ENCODE assay signal across 8 cellular contexts in the genomic region with DNA sequence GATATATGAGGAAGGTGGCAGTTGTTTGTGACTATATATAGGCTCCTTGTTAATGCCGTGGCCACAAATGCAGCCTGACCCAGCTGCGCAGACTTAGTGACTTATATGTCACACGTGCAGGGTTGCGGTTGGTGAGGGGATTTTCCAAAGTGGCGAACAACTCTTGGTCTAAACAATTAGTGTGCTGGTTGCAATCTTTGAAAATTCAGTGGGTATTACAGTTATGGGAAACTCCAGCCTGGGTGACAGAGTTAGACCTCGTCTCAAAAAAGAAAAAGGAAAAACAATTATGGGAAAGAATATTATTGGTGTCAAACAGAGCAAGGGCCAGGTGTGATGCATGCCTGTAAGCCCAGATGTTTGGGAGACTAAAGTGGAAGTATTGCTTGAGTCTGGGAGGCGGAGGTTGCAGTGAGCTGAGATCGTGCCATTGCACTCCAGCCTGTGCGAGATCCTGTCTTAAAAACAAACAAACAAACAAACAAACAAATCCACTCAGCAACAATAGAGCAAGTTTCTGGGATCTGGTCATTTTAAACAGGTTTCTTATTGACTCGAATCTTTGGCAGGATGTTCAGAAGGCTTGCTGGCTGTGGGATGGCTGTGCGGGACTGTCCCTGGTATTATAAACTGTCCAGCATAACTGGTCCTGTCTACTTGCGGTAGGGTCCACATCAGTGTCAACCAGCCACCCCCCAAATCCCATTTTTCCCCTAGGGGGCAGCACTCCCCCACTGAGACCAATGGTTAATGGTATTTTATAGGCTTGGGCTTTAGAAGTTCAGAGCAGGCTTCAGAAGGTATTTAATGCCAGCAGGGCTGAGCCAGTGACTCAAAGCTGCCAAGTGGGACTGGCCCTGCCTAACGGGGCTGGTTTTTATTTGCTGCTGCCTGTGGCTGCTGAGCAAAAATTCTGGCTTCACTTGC. TPM values are rescaled to one million over a fixed set of nuclear protein-coding genes. Genes with fewer than 3 reads are reported as not detected.
A peak's percentile ranks its signal among the peaks of the same experiment; 100 is the strongest.
DNase-seq lines count a peak whose midpoint lies in the region; ATAC-seq and TF ChIP-seq lines count a peak whose summit lies in the region.

No MANE protein-coding gene starts in this region.

- H3K9me3 Mint-ChIP-seq in activated T-cell treated with anti-CD3 and anti-CD28 coated beads, Interleukin-2, amount 50 U/mL, for 4 hours, result no peaks in the 10 kb centered on the region

- no peak overlapping the region for H3K4me3 ChIP-seq in Panc1 (ENCODE audit: low read depth in 2 of 2, low read length in 2 of 2)
- no peak overlapping the region for H3K4me3 ChIP-seq in fibroblast of mammary gland (ENCODE audit: control insufficient read depth, low read depth, low read length)
- H3K4me3 ChIP-seq in tibial artery, result no peak overlapping the region

- peak; percentile 80; the same call in 1 of the 2 replicates for TF ChIP-seq CTCF in Panc1 (IDR thresholded peaks at IDR 0.05)
- peak; percentile 78 for TF ChIP-seq CTCF in fibroblast of mammary gland (conservative IDR thresholded peaks at IDR 0.05; ENCODE audit: control insufficient read depth, insufficient read depth, low read depth, low read length)
- peak; percentile 49 to 54 for TF ChIP-seq CTCF in tibial artery (IDR thresholded peaks at IDR 0.05)

- CTCF ChIA-PET in Panc1 (lab: Charles Lee), result no interaction called here

- ATAC-seq in GM19468 (IDR thresholded peaks at IDR 0.05; ENCODE audit: extremely low read depth, unreplicated experiment) (peak; percentile 73), Panc1 (peak; percentile 84)
- ATAC-seq in activated T-cell treated with anti-CD3 and anti-CD28 coated beads, Interleukin-2, amount 50 U/mL, for 4 hours, result peak; percentile 82 to 89

- in situ Hi-C loops in Panc1 (cut with HindIII; ENCODE audit: low pct_unique_long_range_greater_than_20kb, low sequenced_read_pairs), result no loop called here

- BruUV-seq in Panc1 (replicated peaks; lab: Mats Ljungman, UMichigan), result TSS peak; percentile 83

- H3K36me3 Mint-ChIP-seq in activated T-cell treated with anti-CD3 and anti-CD28 coated beads, Interleukin-2, amount 50 U/mL, for 4 hours (ENCODE audit: insufficient read depth), result peaks cover 13% of the 10 kb centered on the region

- H3K27ac ChIP-seq in Panc1 (ENCODE audit: low read length) (no peak overlapping the region), tibial artery (no peak overlapping the region)

- no peaks in the 10 kb centered on the region for H3K27me3 Mint-ChIP-seq in activated T-cell treated with anti-CD3 and anti-CD28 coated beads, Interleukin-2, amount 50 U/mL, for 4 hours (ENCODE audit: low read depth)

- peaks cover 3% of the 10 kb centered on the region; the same call in 1 of the 2 replicates for H3K36me3 ChIP-seq in Panc1 (ENCODE audit: control insufficient read depth, insufficient read depth, low read length)
- H3K36me3 ChIP-seq in tibial artery, result peaks cover 0 to 35% (median 13%) of the 10 kb centered on the region in 3 donors

- POLR2A ChIA-PET in Panc1 (lab: Charles Lee), result no interaction called here

- no peaks in the 10 kb centered on the region for H3K9me3 ChIP-seq in Panc1 (ENCODE audit: control insufficient read depth, insufficient read depth, low read depth, low read length)
- no peaks in the 10 kb centered on the region for H3K9me3 ChIP-seq in tibial artery

- H3K4me3 Mint-ChIP-seq in activated T-cell treated with anti-CD3 and anti-CD28 coated beads, Interleukin-2, amount 50 U/mL, for 4 hours, result peak overlapping the region; percentile 29

- no peaks in the 10 kb centered on the region for H3K4me1 ChIP-seq in Panc1 (ENCODE audit: control insufficient read depth, insufficient read depth, low read length)
- H3K4me1 ChIP-seq in tibial artery, result peaks cover 0 to 3% (median 0%) of the 10 kb centered on the region in 4 donors

- H3K4me1 Mint-ChIP-seq in activated T-cell treated with anti-CD3 and anti-CD28 coated beads, Interleukin-2, amount 50 U/mL, for 4 hours (ENCODE audit: low read depth), result peaks cover 15% of the 10 kb centered on the region

- peak; percentile 71 for DNase-seq in DMS53 (lab: John Stamatoyannopoulos, UW)
- peak; percentile 24 for DNase-seq in HS-5 (ENCODE audit: low read depth)
- no peak for DNase-seq in Panc1 (ENCODE audit: low read depth, low spot score)
- DNase-seq in activated T-cell treated with anti-CD3 and anti-CD28 coated beads, Interleukin-2, amount 50 U/mL, for 4 hours, result peak; percentile 62
- peak; percentile 81 for DNase-seq in fibroblast of mammary gland (ENCODE audit: low read depth)
- peak; percentile 42 for DNase-seq in occipital lobe (lab: John Stamatoyannopoulos, UW)
- DNase-seq in tibial artery, result peak; percentile 62 to 73

- intact Hi-C loops in Panc1 (cut with micrococcal nuclease; ENCODE audit: unreplicated experiment), result no loop called here
- intact Hi-C loops in tibial artery (cut with DNase I; ENCODE audit: low total_unique reads), result no loop called here

- H3K27me3 ChIP-seq in Panc1 (ENCODE audit: control insufficient read depth, insufficient read depth, low read length) (no peaks in the 10 kb centered on the region), tibial artery (no peaks in the 10 kb centered on the region)

RNA-seq across cellular contexts. Expression of gene RELB, which starts 15.4 kb away (rescaled TPM):
- total RNA-seq in Panc1 (2021; ENCODE audit: unreplicated experiment), result 28.1 TPM
- polyA plus RNA-seq in Panc1 (2012; ENCODE audit: insufficient read length), result 31.5 TPM
- 100 to 1,000 TPM; 128 to 137 (median 129) TPM for total RNA-seq in activated T-cell treated with anti-CD3 and anti-CD28 coated beads, Interleukin-2, amount 50 U/mL, for 4 hours
- 0.62 TPM for total RNA-seq in occipital lobe

RNA-seq across cellular contexts. Expression of gene CLASRP, which starts 22.2 kb away (rescaled TPM):
- total RNA-seq in Panc1 (2021; ENCODE audit: unreplicated experiment) (72.4 TPM), occipital lobe (3.9 TPM)
- 67.6 TPM for polyA plus RNA-seq in Panc1 (2012; ENCODE audit: insufficient read length)
- 100 to 1,000 TPM; 111 to 114 (median 114) TPM for total RNA-seq in activated T-cell treated with anti-CD3 and anti-CD28 coated beads, Interleukin-2, amount 50 U/mL, for 4 hours

RNA-seq across cellular contexts. Expression of gene ZNF296, which starts 59.6 kb away (rescaled TPM):
- 6.7 TPM for total RNA-seq in Panc1 (2021; ENCODE audit: unreplicated experiment)
- 8.6 TPM for polyA plus RNA-seq in Panc1 (2012; ENCODE audit: insufficient read length)
- total RNA-seq in activated T-cell treated with anti-CD3 and anti-CD28 coated beads, Interleukin-2, amount 50 U/mL, for 4 hours, result 10 to 100 TPM in 1 of 3 donors, 1 to 10 TPM in 2; 7.8 to 10.2 (median 8.6) TPM
- total RNA-seq in occipital lobe, result not detected

Comparison
In these comparisons a context has a peak if more than half of its experiments do, and no peak if none do; other contexts are left out.
1. RNA of gene RELB, which starts 15.4 kb away (total RNA-seq): 128 to 137 TPM in activated T-cell treated with anti-CD3 and anti-CD28 coated beads, Interleukin-2, amount 50 U/mL, for 4 hours and 28.1 TPM in Panc1 (single experiment); 0.62 TPM in occipital lobe (single experiment); every median in the first group is over 10 times any median in the second.
2. RNA of gene CLASRP, which starts 22.2 kb away (total RNA-seq): 111 to 114 TPM in activated T-cell treated with anti-CD3 and anti-CD28 coated beads, Interleukin-2, amount 50 U/mL, for 4 hours and 72.4 TPM in Panc1 (single experiment); 3.9 TPM in occipital lobe (single experiment); every median in the first group is over 10 times any median in the second.
3. Peak in every context shown above with its lines, with median percentiles within 50 percentile points of each other: ATAC-seq and CTCF ChIP-seq.